In the genomic region with DNA sequence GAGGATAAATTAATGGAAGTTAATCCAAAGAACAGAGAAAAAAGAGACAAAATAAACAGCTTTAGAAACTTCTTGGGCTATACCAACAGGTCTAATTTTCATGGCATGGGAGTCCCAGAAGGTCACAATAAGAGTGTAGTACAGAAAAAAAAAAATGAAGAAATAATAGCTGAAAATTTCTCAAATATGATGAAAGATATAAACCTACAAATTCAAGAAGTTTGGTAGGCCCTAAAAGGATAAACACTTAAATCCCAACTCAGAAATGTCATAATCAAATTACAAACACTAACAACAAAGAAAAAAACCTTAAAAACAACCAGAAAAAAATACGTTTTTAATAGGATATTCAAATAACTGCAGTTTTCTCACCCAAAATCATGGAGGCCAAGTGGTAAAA, we compare ENCODE assay signal across 23 cellular contexts.
"Had no signal": no experiment of that assay in that cellular context is flagged by ENCODE, and none has a peak within 500 bp of the region (broad histone marks: within the 10 kb centered on the region; RNA-seq: fewer than 3 reads in every experiment).

No MANE protein-coding gene starts in this region.

- H3K4me3 ChIP-seq: colonic mucosa, coronary artery, dorsolateral prefrontal cortex, esophagus muscularis mucosa, esophagus squamous epithelium, gastrocnemius medialis, gastroesophageal sphincter, heart left ventricle, heart right ventricle had no signal

- H3K36me3 ChIP-seq: colonic mucosa, esophagus muscularis mucosa, esophagus squamous epithelium, gastrocnemius medialis, gastroesophageal sphincter, heart left ventricle, heart right ventricle had no signal

- H3K4me1 ChIP-seq: colonic mucosa, esophagus muscularis mucosa, esophagus squamous epithelium, foreskin keratinocyte, gastrocnemius medialis, gastroesophageal sphincter, heart right ventricle had no signal

- H3K9me3 ChIP-seq: colonic mucosa had no signal

- H3K27ac ChIP-seq: colonic mucosa, coronary artery, dorsolateral prefrontal cortex, epithelial cell of prostate, esophagus muscularis mucosa, esophagus squamous epithelium, foreskin keratinocyte, gastrocnemius medialis, gastroesophageal sphincter, heart left ventricle, heart right ventricle had no signal

- DNase-seq: colonic mucosa; cortex of kidney; dermis blood vessel endothelial cell; dorsolateral prefrontal cortex; effector CD4-positive, alpha-beta T cell; effector CD8-positive, alpha-beta T cell; effector memory CD4-positive, alpha-beta T cell; effector memory CD8-positive, alpha-beta T cell; endodermal cell; erythroblast; esophagus squamous epithelium; foreskin fibroblast; foreskin keratinocyte; foreskin melanocyte; gastrocnemius medialis; glutamatergic neuron; head of caudate nucleus; heart left ventricle; heart right ventricle had no signal
